ENCODE assay signal across 26 cellular contexts in the genomic region with DNA sequence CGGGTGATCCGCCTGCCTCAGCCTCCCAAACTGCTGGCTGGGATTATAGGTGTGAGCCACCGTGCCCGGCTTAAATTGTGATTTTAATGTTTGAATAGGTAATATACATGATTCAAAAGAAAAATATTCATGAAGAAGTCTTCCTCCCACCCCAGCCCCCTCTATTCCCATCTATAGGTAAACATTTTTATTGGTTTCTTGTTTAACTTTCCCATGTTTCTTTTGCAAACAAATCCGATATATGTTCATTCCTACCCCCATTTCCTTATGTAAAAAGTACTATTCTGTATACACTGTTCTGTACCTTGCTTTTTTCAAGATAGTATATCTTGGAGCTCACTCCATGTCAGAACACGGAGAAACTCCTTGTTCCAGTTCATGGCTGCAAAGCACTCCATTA.
"Had no signal": no experiment of that assay in that cellular context is flagged by ENCODE, and none has a peak within 500 bp of the region (broad histone marks: within the 10 kb centered on the region; RNA-seq: fewer than 3 reads in every experiment).

No MANE protein-coding gene starts in this region.

- H2AFZ ChIP-seq: neural progenitor cell had no signal

- ATAC-seq: activated naive CD4-positive, alpha-beta T cell treated with anti-CD3 and anti-CD28 coated beads, Interleukin-2, amount 50 U/mL, for 72 hours; activated T-cell treated with anti-CD3 and anti-CD28 coated beads, Interleukin-2, amount 50 U/mL, for 4 hours; body of pancreas; esophagus mucosa; naive thymus-derived CD4-positive, alpha-beta T cell; right cardiac atrium had no signal

- H3K9ac ChIP-seq: neural progenitor cell had no signal

- DNase-seq: activated CD4-positive, alpha-beta T cell treated with anti-CD3 and anti-CD28 coated beads, Interleukin-2, amount 10 ng/mL, durations not matched to agents 24 days and 14 days; activated naive CD4-positive, alpha-beta T cell; activated T-cell treated with anti-CD3 and anti-CD28 coated beads, Interleukin-2, amount 50 U/mL, for 4 hours; adrenal gland; aorta; body of pancreas; endodermal cell; foreskin fibroblast; head of caudate nucleus; hippocampal formation; kidney; midbrain; naive thymus-derived CD4-positive, alpha-beta T cell; posterior cingulate gyrus; right cardiac atrium; stimulated activated CD4-positive, alpha-beta T cell treated with anti-CD3 and anti-CD28 coated beads, Interleukin-15, amount 100 ng/mL, for 24 hours; stimulated activated CD4-positive, alpha-beta T cell treated with anti-CD3 and anti-CD28 coated beads, Interleukin-2, amount 100 ng/mL, for 24 hours; stimulated activated naive CD4-positive, alpha-beta T cell treated with Interleukin-2 at 50 U/mL for 16 hours; testis; transverse colon had no signal

- H3K9me3 Mint-ChIP-seq: activated CD4-positive, alpha-beta T cell treated with anti-CD3 and anti-CD28 coated beads, Interleukin-2, amount 10 ng/mL, durations not matched to agents 24 days and 14 days; activated naive CD4-positive, alpha-beta T cell treated with anti-CD3 and anti-CD28 coated beads, Interleukin-2, amount 50 U/mL, for 72 hours; activated T-cell treated with anti-CD3 and anti-CD28 coated beads, Interleukin-2, amount 50 U/mL, for 4 hours; endodermal cell; memory B cell; naive thymus-derived CD4-positive, alpha-beta T cell; neural progenitor cell had no signal

- H3K4me2 ChIP-seq: neural progenitor cell had no signal

- H3K4me1 Mint-ChIP-seq: endodermal cell had no signal

- H3K27ac ChIP-seq: adrenal gland, body of pancreas, cardiac muscle cell, coronary artery, neural progenitor cell, testis, transverse colon had no signal

- H3K27me3 Mint-ChIP-seq: activated CD4-positive, alpha-beta T cell treated with anti-CD3 and anti-CD28 coated beads, Interleukin-2, amount 10 ng/mL, durations not matched to agents 24 days and 14 days; memory B cell; naive thymus-derived CD4-positive, alpha-beta T cell had no signal

- H3K4me1 ChIP-seq: body of pancreas, neural progenitor cell, transverse colon had no signal

- H3K27ac Mint-ChIP-seq: activated CD4-positive, alpha-beta T cell treated with anti-CD3 and anti-CD28 coated beads, Interleukin-2, amount 10 ng/mL, durations not matched to agents 24 days and 14 days; endodermal cell; memory B cell; naive thymus-derived CD4-positive, alpha-beta T cell; neural progenitor cell had no signal

- H3K27me3 ChIP-seq: adrenal gland, body of pancreas, cardiac muscle cell, neural progenitor cell, testis, transverse colon had no signal

- H3K4me3 Mint-ChIP-seq: activated CD4-positive, alpha-beta T cell treated with anti-CD3 and anti-CD28 coated beads, Interleukin-2, amount 10 ng/mL, durations not matched to agents 24 days and 14 days; activated T-cell treated with anti-CD3 and anti-CD28 coated beads, Interleukin-2, amount 50 U/mL, for 4 hours; endodermal cell; memory B cell; naive thymus-derived CD4-positive, alpha-beta T cell; neural progenitor cell had no signal

- H3K36me3 ChIP-seq: neural progenitor cell had no signal

- H3K4me3 ChIP-seq: adrenal gland, body of pancreas, cardiac muscle cell, coronary artery, neural progenitor cell, testis, transverse colon had no signal

- H3K9me3 ChIP-seq: adrenal gland, body of pancreas, testis, transverse colon had no signal
